Comparison of ENCODE assay signal across 12 cellular contexts in genomic region chr17:43015579-43015978, GRCh38. TPM values are rescaled to one million over a fixed set of nuclear protein-coding genes. Genes with fewer than 3 reads are reported as not detected.
DNase-seq lines count a peak whose midpoint lies in the region; ATAC-seq and TF ChIP-seq lines count a peak whose summit lies in the region.
"Had no signal": no experiment of that assay in that cellular context is flagged by ENCODE, and none has a peak within 500 bp of the region (broad histone marks: within the 10 kb centered on the region; RNA-seq: fewer than 3 reads in every experiment).

No MANE protein-coding gene starts in this region.

- H3K27me3 ChIP-seq in subcutaneous abdominal adipose tissue (ENCODE audit: control insufficient read depth in 5 of 5, insufficient read depth in 4 of 5, low read length in 5 of 5): no peaks in the 10 kb centered on the region
- H3K27me3 ChIP-seq: foreskin keratinocyte had no signal

- H3K27me3 Mint-ChIP-seq in endothelial cell (ENCODE audit: unreplicated experiment) (peaks cover 21% of the 10 kb centered on the region), memory B cell (no peaks in the 10 kb centered on the region)
- no peaks in the 10 kb centered on the region for H3K27me3 Mint-ChIP-seq in activated CD8-positive, alpha-beta memory T cell treated with anti-CD3 and anti-CD28 coated beads, Interleukin-2, amount 10 ng/mL, durations not matched to agents 7 days and 5 days
- H3K27me3 Mint-ChIP-seq: T-cell had no signal

- H3K27ac ChIP-seq in subcutaneous abdominal adipose tissue (ENCODE audit: low read depth, low read length): peak overlapping the region; percentile 69
- H3K27ac ChIP-seq: foreskin keratinocyte had no signal

- H3K9me3 Mint-ChIP-seq in endothelial cell (ENCODE audit: unreplicated experiment): no peaks in the 10 kb centered on the region
- no peaks in the 10 kb centered on the region for H3K9me3 Mint-ChIP-seq in memory B cell
- H3K9me3 Mint-ChIP-seq in activated CD8-positive, alpha-beta memory T cell treated with anti-CD3 and anti-CD28 coated beads, Interleukin-2, amount 10 ng/mL, durations not matched to agents 7 days and 5 days (ENCODE audit: low read depth): no peaks in the 10 kb centered on the region
- H3K9me3 Mint-ChIP-seq: T-cell had no signal

- no peak for ATAC-seq in memory B cell (ENCODE audit: low read depth)
- no peak for ATAC-seq in HG03097 (IDR thresholded peaks at IDR 0.05; ENCODE audit: low FRiP score, unreplicated experiment)
- no peak for ATAC-seq in activated CD8-positive, alpha-beta memory T cell treated with anti-CD3 and anti-CD28 coated beads, Interleukin-2, amount 10 ng/mL, durations not matched to agents 7 days and 5 days
- ATAC-seq: foreskin keratinocyte, GM12878, T-cell had no signal

- H3K36me3 ChIP-seq in subcutaneous abdominal adipose tissue (ENCODE audit: control insufficient read depth in 5 of 5, insufficient read depth in 5 of 5, low read length in 5 of 5): peaks cover 0 to 62% (median 52%) of the 10 kb centered on the region in 5 donors

- peaks cover 28 to 83% (median 75%) of the 10 kb centered on the region in 5 donors for H3K4me1 ChIP-seq in subcutaneous abdominal adipose tissue (ENCODE audit: control insufficient read depth in 5 of 5, insufficient read depth in 5 of 5, low read length in 5 of 5)
- H3K4me1 ChIP-seq: foreskin keratinocyte had no signal

- peak; percentile 43 for DNase-seq in NB4 (ENCODE audit: low read depth)
- DNase-seq in endothelial cell (ENCODE audit: low spot score): no peak
- no peak for DNase-seq in memory B cell (ENCODE audit: low spot score in 2 of 2)
- no peak for DNase-seq in Ammon's horn (ENCODE audit: low spot score)
- DNase-seq in activated CD8-positive, alpha-beta memory T cell treated with anti-CD3 and anti-CD28 coated beads, Interleukin-2, amount 10 ng/mL, durations not matched to agents 7 days and 5 days: no peak
- DNase-seq in activated CD8-positive, alpha-beta memory T cell treated with anti-CD3 and anti-CD28 coated beads, Interleukin-2, amount 50 U/mL, for 48 hours: no peak
- DNase-seq: foreskin keratinocyte, NCI-H1105 treated with DMSO at 0.1 percent for 48 hours, T-cell had no signal

- CTCF ChIA-PET in activated CD8-positive, alpha-beta memory T cell treated with anti-CD3 and anti-CD28 coated beads, Interleukin-2, amount 10 ng/mL, durations not matched to agents 7 days and 5 days (lab: Charles Lee): no interaction called here

- H3K4me3 ChIP-seq in NB4 (ENCODE audit: low read depth, low read length) (no peak overlapping the region), subcutaneous abdominal adipose tissue (ENCODE audit: low read depth in 1 of 5, low read length in 5 of 5) (no peak overlapping the region)
- H3K4me3 ChIP-seq: GM12878 had no signal

- H3K4me1 Mint-ChIP-seq in endothelial cell (ENCODE audit: unreplicated experiment) (peaks cover 51% of the 10 kb centered on the region), memory B cell (peaks cover 13% of the 10 kb centered on the region)
- H3K4me1 Mint-ChIP-seq in activated CD8-positive, alpha-beta memory T cell treated with anti-CD3 and anti-CD28 coated beads, Interleukin-2, amount 10 ng/mL, durations not matched to agents 7 days and 5 days: peaks cover 21% of the 10 kb centered on the region

- H3K36me3 Mint-ChIP-seq in endothelial cell (ENCODE audit: low read depth, unreplicated experiment) (peaks cover 28% of the 10 kb centered on the region), memory B cell (peaks cover 16% of the 10 kb centered on the region)
- H3K36me3 Mint-ChIP-seq in activated CD8-positive, alpha-beta memory T cell treated with anti-CD3 and anti-CD28 coated beads, Interleukin-2, amount 10 ng/mL, durations not matched to agents 7 days and 5 days: peaks cover 30% of the 10 kb centered on the region

- TF ChIP-seq CTCF in NB4 (IDR thresholded peaks at IDR 0.05; ENCODE audit: low read depth, low read length) (no peak), endothelial cell (IDR thresholded peaks at IDR 0.05; ENCODE audit: unreplicated experiment) (no peak)

- H3K4me3 Mint-ChIP-seq in endothelial cell (ENCODE audit: unreplicated experiment) (peak overlapping the region; percentile 37), memory B cell (no peak overlapping the region)
- no peak overlapping the region for H3K4me3 Mint-ChIP-seq in activated CD8-positive, alpha-beta memory T cell treated with anti-CD3 and anti-CD28 coated beads, Interleukin-2, amount 10 ng/mL, durations not matched to agents 7 days and 5 days
- H3K4me3 Mint-ChIP-seq: T-cell had no signal

- H3K9ac ChIP-seq in subcutaneous abdominal adipose tissue (ENCODE audit: low read length in 5 of 5): peak overlapping the region in 2 of 5 donors; percentile 49 to 64

- no peak for TF ChIP-seq POLR2A in NB4 (IDR thresholded peaks at IDR 0.05; ENCODE audit: extremely low read depth, insufficient read length)

- H3K27ac Mint-ChIP-seq in endothelial cell (ENCODE audit: unreplicated experiment) (no peak overlapping the region), memory B cell (peak overlapping the region; percentile 28)
- no peak overlapping the region for H3K27ac Mint-ChIP-seq in activated CD8-positive, alpha-beta memory T cell treated with anti-CD3 and anti-CD28 coated beads, Interleukin-2, amount 10 ng/mL, durations not matched to agents 7 days and 5 days

- no peaks in the 10 kb centered on the region for H3K9me3 ChIP-seq in subcutaneous abdominal adipose tissue (ENCODE audit: control insufficient read depth in 5 of 5, low read length in 5 of 5)

RNA-seq across cellular contexts. Expression of gene VAT1, which starts 6.6 kb away (rescaled TPM):
- 460 TPM for total RNA-seq in endothelial cell (ENCODE audit: unreplicated experiment)
- total RNA-seq in activated CD8-positive, alpha-beta memory T cell treated with anti-CD3 and anti-CD28 coated beads, Interleukin-2, amount 10 ng/mL, durations not matched to agents 7 days and 5 days: 10 to 100 TPM; 10.7 to 16.8 TPM

RNA-seq across cellular contexts. Expression of gene IFI35, which starts 9.0 kb away (rescaled TPM):
- 4.2 TPM for total RNA-seq in endothelial cell (ENCODE audit: unreplicated experiment)
- total RNA-seq in activated CD8-positive, alpha-beta memory T cell treated with anti-CD3 and anti-CD28 coated beads, Interleukin-2, amount 10 ng/mL, durations not matched to agents 7 days and 5 days: 100 to 1,000 TPM; 125 to 175 TPM

RNA-seq across cellular contexts. Expression of gene RND2, which starts 9.5 kb away (rescaled TPM):
- 5.9 TPM for total RNA-seq in endothelial cell (ENCODE audit: unreplicated experiment)
- not detected for total RNA-seq in activated CD8-positive, alpha-beta memory T cell treated with anti-CD3 and anti-CD28 coated beads, Interleukin-2, amount 10 ng/mL, durations not matched to agents 7 days and 5 days
- total RNA-seq: GM12878 had no signal

RNA-seq across cellular contexts. Expression of gene RPL27, which starts 17.4 kb away (rescaled TPM):
- 1,237 TPM for total RNA-seq in endothelial cell (ENCODE audit: unreplicated experiment)
- 100 to 1,000 TPM; 889 to 934 TPM for total RNA-seq in activated CD8-positive, alpha-beta memory T cell treated with anti-CD3 and anti-CD28 coated beads, Interleukin-2, amount 10 ng/mL, durations not matched to agents 7 days and 5 days

RNA-seq across cellular contexts. Expression of gene RUNDC1, which starts 35.2 kb away (rescaled TPM):
- total RNA-seq in endothelial cell (ENCODE audit: unreplicated experiment): 12.2 TPM
- 10 to 100 TPM; 16.9 to 17.4 TPM for total RNA-seq in activated CD8-positive, alpha-beta memory T cell treated with anti-CD3 and anti-CD28 coated beads, Interleukin-2, amount 10 ng/mL, durations not matched to agents 7 days and 5 days

Comparison
In these comparisons a context has a peak if more than half of its experiments do, and no peak if none do; other contexts are left out.
1. RNA of gene VAT1, which starts 6.6 kb away (total RNA-seq): 460 TPM in endothelial cell (single experiment); 10.7 to 16.8 TPM in activated CD8-positive, alpha-beta memory T cell treated with anti-CD3 and anti-CD28 coated beads, Interleukin-2, amount 10 ng/mL, durations not matched to agents 7 days and 5 days; every median in the first group is over 10 times any median in the second.
2. RNA of gene IFI35, which starts 9.0 kb away (total RNA-seq): 125 to 175 TPM in activated CD8-positive, alpha-beta memory T cell treated with anti-CD3 and anti-CD28 coated beads, Interleukin-2, amount 10 ng/mL, durations not matched to agents 7 days and 5 days; 4.2 TPM in endothelial cell (single experiment); every median in the first group is over 10 times any median in the second.